10 cellular contexts compared by ENCODE assay signal in genomic region chr7:129055861-129056464, GRCh38. TPM values are rescaled to one million over a fixed set of nuclear protein-coding genes. Genes with fewer than 3 reads are reported as not detected.
DNase-seq lines count a peak whose midpoint lies in the region; ATAC-seq, FAIRE-seq and TF ChIP-seq lines count a peak whose summit lies in the region.
"Had no signal": no experiment of that assay in that cellular context is flagged by ENCODE, and none has a peak within 500 bp of the region (broad histone marks: within the 10 kb centered on the region; RNA-seq: fewer than 3 reads in every experiment).

No MANE protein-coding gene starts in this region.

- no peak overlapping the region for H3K27ac ChIP-seq in CD8-positive, alpha-beta T cell (ENCODE audit: low read depth, low read length)
- no peak overlapping the region for H3K27ac ChIP-seq in caudate nucleus (ENCODE audit: low read depth, low read length)
- H3K27ac ChIP-seq in small intestine (ENCODE audit: low read depth in 1 of 2, low read length in 1 of 2) = no peak overlapping the region

- H3K27ac Mint-ChIP-seq in CD8-positive, alpha-beta T cell = peak overlapping the region; percentile 98
- no peak overlapping the region for H3K27ac Mint-ChIP-seq in chondrocyte (ENCODE audit: unreplicated experiment)
- H3K27ac Mint-ChIP-seq in neural crest cell (ENCODE audit: unreplicated experiment) = no peak overlapping the region

- CTCF ChIA-PET in CD8-positive, alpha-beta T cell (lab: Charles Lee) = interaction anchor here (0.7 to 0.8 kb wide), 3 partner anchors 9 to 1407 kb away, joined by 3 read pairs; no protein-coding TSS in a partner anchor

- no peak for ATAC-seq in CD8-positive, alpha-beta T cell
- ATAC-seq in GM18870 (IDR thresholded peaks at IDR 0.05; ENCODE audit: unreplicated experiment) (no peak), GM18909 (IDR thresholded peaks at IDR 0.05; ENCODE audit: poor library complexity, unreplicated experiment) (no peak)

- WGBS in small intestine, 3 donors = 75 to 93% (median 89%) methylated on average over 22 of the region's 22 CpGs

- POLR2A ChIA-PET in CD8-positive, alpha-beta T cell (lab: Charles Lee) = interaction anchor here (0.6 to 1.5 kb wide), 4 partner anchors 8 to 113 kb away, joined by 3 to 8 read pairs (median 3); no protein-coding TSS in a partner anchor

- peaks cover 3% of the 10 kb centered on the region for H3K27me3 Mint-ChIP-seq in CD8-positive, alpha-beta T cell (ENCODE audit: low read depth)
- H3K27me3 Mint-ChIP-seq in chondrocyte (ENCODE audit: low read depth) (peaks cover 18% of the 10 kb centered on the region), neural crest cell (ENCODE audit: low read depth) (peaks cover 31% of the 10 kb centered on the region)

- H3K36me3 ChIP-seq in CD8-positive, alpha-beta T cell (ENCODE audit: insufficient read depth, low read length) = no peaks in the 10 kb centered on the region
- H3K36me3 ChIP-seq in small intestine (ENCODE audit: control insufficient read depth in 2 of 2, insufficient read depth in 2 of 2, low read length in 2 of 2) = peaks cover 0 to 2% of the 10 kb centered on the region in 2 donors
- H3K36me3 ChIP-seq: thyroid gland had no signal

- H3K9me3 ChIP-seq in CD8-positive, alpha-beta T cell (ENCODE audit: low read length) = no peaks in the 10 kb centered on the region
- H3K9me3 ChIP-seq in small intestine (ENCODE audit: control insufficient read depth, low read depth) = no peaks in the 10 kb centered on the region
- H3K9me3 ChIP-seq: thyroid gland had no signal

- no peak for FAIRE-seq in small intestine (lab: Jason Lieb, UNC)
- FAIRE-seq: RCC 7860 had no signal

- H3K27me3 ChIP-seq in CD8-positive, alpha-beta T cell (ENCODE audit: insufficient read depth, low read length) = no peaks in the 10 kb centered on the region
- no peaks in the 10 kb centered on the region for H3K27me3 ChIP-seq in small intestine (ENCODE audit: control insufficient read depth in 2 of 2, insufficient read depth in 2 of 2, low read length in 2 of 2)
- H3K27me3 ChIP-seq: thyroid gland had no signal

- H3K4me1 Mint-ChIP-seq in CD8-positive, alpha-beta T cell (ENCODE audit: low read depth) = peaks cover 30% of the 10 kb centered on the region
- H3K4me1 Mint-ChIP-seq in chondrocyte (ENCODE audit: low read depth) (peaks cover 26% of the 10 kb centered on the region), neural crest cell (peaks cover 28% of the 10 kb centered on the region)

- no peak for DNase-seq in CD8-positive, alpha-beta T cell
- no peak for DNase-seq in Jurkat, Clone E6-1 (ENCODE audit: low read depth, low spot score)
- DNase-seq in chondrocyte (ENCODE audit: low spot score) (no peak), neural crest cell (ENCODE audit: low read depth, low spot score) (no peak), caudate nucleus (lab: John Stamatoyannopoulos, UW) (no peak), small intestine (no peak)
- DNase-seq: thyroid gland had no signal

- peak overlapping the region; percentile 96 for H3K4me3 Mint-ChIP-seq in CD8-positive, alpha-beta T cell
- H3K4me3 Mint-ChIP-seq in chondrocyte (ENCODE audit: unreplicated experiment) = peak overlapping the region; percentile 86
- H3K4me3 Mint-ChIP-seq in neural crest cell = peak overlapping the region; percentile 97

- H3K4me3 ChIP-seq in CD8-positive, alpha-beta T cell (ENCODE audit: low read depth, low read length) = peak overlapping the region; percentile 89
- H3K4me3 ChIP-seq in Jurkat, Clone E6-1 (ENCODE audit: low read length) = peak overlapping the region; percentile 69
- H3K4me3 ChIP-seq in small intestine (ENCODE audit: low read depth in 1 of 2, low read length in 2 of 2) = no peak overlapping the region

- H3K36me3 Mint-ChIP-seq in CD8-positive, alpha-beta T cell = peaks cover 20% of the 10 kb centered on the region
- H3K36me3 Mint-ChIP-seq in chondrocyte (ENCODE audit: low read depth) (peaks cover 1% of the 10 kb centered on the region), neural crest cell (ENCODE audit: low read depth) (no peaks in the 10 kb centered on the region)

- TF ChIP-seq CTCF in CD8-positive, alpha-beta T cell (IDR thresholded peaks at IDR 0.05) = no peak
- no peak for TF ChIP-seq CTCF in chondrocyte (IDR thresholded peaks at IDR 0.05)
- no peak for TF ChIP-seq CTCF in neural crest cell (conservative IDR thresholded peaks at IDR 0.05)

- intact Hi-C loops in CD8-positive, alpha-beta T cell (cut with DNase I, micrococcal nuclease) = loop anchor here (1.0 to 10.0 kb wide), 15 partner anchors 35 to 1471 kb away; partner anchors contain the start of genes RBM28 (in 2 of the 2), AHCYL2 (in 1 of the 2), ARF5 (in 1 of the 2) and ATP6V1F (in 1 of the 2)

- no peaks in the 10 kb centered on the region for H3K9me3 Mint-ChIP-seq in CD8-positive, alpha-beta T cell
- H3K9me3 Mint-ChIP-seq in chondrocyte (ENCODE audit: low read depth) (no peaks in the 10 kb centered on the region), neural crest cell (no peaks in the 10 kb centered on the region)

- peaks cover 27% of the 10 kb centered on the region for H3K4me1 ChIP-seq in CD8-positive, alpha-beta T cell (ENCODE audit: insufficient read depth, low read length)
- H3K4me1 ChIP-seq in small intestine (ENCODE audit: control insufficient read depth in 2 of 2, insufficient read depth in 1 of 2, low read depth in 1 of 2, low read length in 1 of 2) = peaks cover 0 to 2% of the 10 kb centered on the region in 2 donors

RNA-seq across cellular contexts. Expression of gene TNPO3, which starts 1.1 kb away (rescaled TPM):
- total RNA-seq in CD8-positive, alpha-beta T cell = 10 to 100 TPM; 17.0 to 17.2 TPM
- polyA plus RNA-seq in Jurkat, Clone E6-1 (2012; ENCODE audit: insufficient read depth, insufficient read length) = 59.3 TPM
- total RNA-seq in chondrocyte (39.5 to 44.0 TPM (median 43.9 TPM) in 3 replicates), neural crest cell (67.5 and 68.7 TPM in 2 replicates)
- polyA plus RNA-seq in small intestine = 10 to 100 TPM; 14.1 to 18.9 (median 15.4) TPM

Comparison
In these comparisons a context has a peak if more than half of its experiments do, and no peak if none do; other contexts are left out.
1. H3K4me3 ChIP-seq: peak in CD8-positive, alpha-beta T cell (single experiment) and Jurkat, Clone E6-1 (single experiment); none in small intestine (0 of 2).
2. Peak in every context shown above with its lines, with median percentiles within 50 percentile points of each other: H3K4me3 Mint-ChIP-seq.